22 cellular contexts compared by ENCODE assay signal in the genomic region with DNA sequence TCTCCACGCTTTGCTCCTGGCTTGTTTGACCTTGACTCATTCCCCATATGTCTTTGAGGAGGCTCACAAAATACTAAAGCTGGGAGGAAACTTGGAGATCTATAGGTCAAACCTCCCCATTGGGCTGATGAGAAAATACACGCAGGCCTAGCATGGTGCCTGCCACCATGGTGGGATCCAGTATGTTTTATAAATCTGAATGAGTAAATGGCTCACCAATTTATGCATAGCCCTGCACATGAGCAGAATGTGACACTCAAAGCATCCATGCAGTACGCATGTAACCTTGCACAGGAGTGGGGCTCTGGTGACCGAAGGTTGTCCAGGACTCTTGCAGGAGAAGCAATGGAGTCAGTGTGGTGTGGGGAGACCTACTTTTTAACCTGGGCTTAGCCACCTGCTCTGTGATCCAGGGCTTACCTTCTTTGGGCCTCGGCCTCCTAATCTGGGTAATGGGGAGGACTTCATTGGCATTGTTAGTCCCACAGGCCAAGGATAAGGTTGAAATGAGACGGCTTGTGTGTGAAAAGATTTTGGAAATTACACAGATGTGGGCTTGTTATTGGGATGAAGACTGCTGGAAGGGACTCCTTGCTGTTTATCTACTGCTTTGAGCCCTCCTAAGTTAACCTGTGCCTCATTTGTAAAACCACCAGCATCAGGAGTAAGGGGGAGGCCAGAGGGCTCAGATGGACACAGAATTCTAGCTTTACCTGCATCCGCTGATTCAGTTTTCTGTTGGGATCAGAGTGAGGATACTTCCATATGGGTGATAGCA. TPM values are rescaled to one million over a fixed set of nuclear protein-coding genes. Genes with fewer than 3 reads are reported as not detected.
DNase-seq lines count a peak whose midpoint lies in the region; ATAC-seq and TF ChIP-seq lines count a peak whose summit lies in the region.
"Had no signal": no experiment of that assay in that cellular context is flagged by ENCODE, and none has a peak within 500 bp of the region (broad histone marks: within the 10 kb centered on the region; RNA-seq: fewer than 3 reads in every experiment).

No MANE protein-coding gene starts in this region.

- H3K9me3 ChIP-seq in Peyer's patch: no peaks in the 10 kb centered on the region
- H3K9me3 ChIP-seq: BE2C, HAP-1 had no signal

- H3K36me3 ChIP-seq in Peyer's patch: no peaks in the 10 kb centered on the region
- H3K36me3 ChIP-seq: BE2C, HAP-1 had no signal

- DNase-seq in Peyer's patch: peak in 2 of 3 donors; percentile 7 to 17
- DNase-seq in coronary artery (ENCODE audit: low spot score): peak; percentile 52
- DNase-seq in left lobe of liver (ENCODE audit: low spot score): peak; percentile 6
- DNase-seq in ureter (ENCODE audit: low spot score): peak; percentile 20
- DNase-seq in hypothalamus (lab: John Stamatoyannopoulos, UW): no peak
- DNase-seq: ACHN; BE2C; C1 segment of cervical spinal cord; CD4-positive, CD25-positive, alpha-beta regulatory T cell; CD8-positive, alpha-beta memory T cell; COR-L47; DMS 273 treated with DMSO at 0.1 percent for 48 hours; DMS53; DND-41; EL; GM23248 had no signal

- no peaks in the 10 kb centered on the region for H3K4me1 ChIP-seq in Peyer's patch
- H3K4me1 ChIP-seq: BE2C, HAP-1 had no signal

- H3K4me3 ChIP-seq in Peyer's patch (no peak overlapping the region), coronary artery (no peak overlapping the region)
- H3K4me3 ChIP-seq: GM12878, GM23248, HAP-1 had no signal

- TF ChIP-seq CTCF in Peyer's patch (IDR thresholded peaks at IDR 0.05): no peak
- TF ChIP-seq CTCF in coronary artery (IDR thresholded peaks at IDR 0.05): no peak

- ATAC-seq in left lobe of liver (no peak), GM21423 (IDR thresholded peaks at IDR 0.05; ENCODE audit: unreplicated experiment) (no peak), GM19455 (IDR thresholded peaks at IDR 0.05; ENCODE audit: unreplicated experiment) (no peak)
- ATAC-seq: GM12878 had no signal

- no peaks in the 10 kb centered on the region for H3K27me3 ChIP-seq in Peyer's patch
- H3K27me3 ChIP-seq: BE2C had no signal

- TF ChIP-seq POLR2A in Peyer's patch (IDR thresholded peaks at IDR 0.05): no peak

- H3K27ac ChIP-seq in Peyer's patch: no peak overlapping the region
- no peak overlapping the region for H3K27ac ChIP-seq in coronary artery
- H3K27ac ChIP-seq: GM23248, HL-60 had no signal

RNA-seq across cellular contexts. Expression of a gene that starts 58.4 kb away (rescaled TPM):
- total RNA-seq in Peyer's patch (1 to 10 TPM in 1 of 4 donors, under 1 TPM in 3; 0.27 to 1.4 (median 0.59) TPM), left lobe of liver (0.65 TPM), ureter (2.6 TPM)
- total RNA-seq: CD4-positive, CD25-positive, alpha-beta regulatory T cell; CD8-positive, alpha-beta memory T cell; G401; GM12878; GM23248 had no signal

Comparison
In these comparisons a context has a peak if more than half of its experiments do, and no peak if none do; other contexts are left out.
1. DNase-seq: peak in Peyer's patch (2 of 3), coronary artery (single experiment), left lobe of liver (single experiment) and ureter (single experiment); none in hypothalamus (0 of 51).